ENCODE assay signal across 19 cellular contexts in genomic region chr7:23662124-23662982, GRCh38. TPM values are rescaled to one million over a fixed set of nuclear protein-coding genes. Genes with fewer than 3 reads are reported as not detected.
DNase-seq lines count a peak whose midpoint lies in the region; ATAC-seq and TF ChIP-seq lines count a peak whose summit lies in the region.
"Had no signal": no experiment of that assay in that cellular context is flagged by ENCODE, and none has a peak within 500 bp of the region (broad histone marks: within the 10 kb centered on the region; RNA-seq: fewer than 3 reads in every experiment).

No MANE protein-coding gene starts in this region.

- no peak overlapping the region; a peak in 1 of 5 replicates for H3K4me3 Mint-ChIP-seq in H9

- H3K79me2 ChIP-seq in H9 (ENCODE audit: insufficient read depth, low read length) = no peaks in the 10 kb centered on the region

- no peak overlapping the region for H2AK5ac ChIP-seq in H9 (ENCODE audit: insufficient read length, low read length)

- no peak overlapping the region for H3K4me2 ChIP-seq in H9 (ENCODE audit: insufficient read depth, insufficient read length, low read length)

- TF ChIP-seq CTCF in H9 (conservative IDR thresholded peaks at IDR 0.05) = peak; percentile 23; the same call in 1 of the 3 replicates

- no peak overlapping the region for H3K9ac ChIP-seq in H9 (ENCODE audit: extremely low read depth, insufficient read length, low read length)

- no peak overlapping the region for H3K23ac ChIP-seq in H9 (ENCODE audit: insufficient read length, low read depth, low read length)

- no peak overlapping the region for H4K91ac ChIP-seq in H9 (ENCODE audit: insufficient read length, low read depth, low read length)

- H2BK120ac ChIP-seq in H9 (ENCODE audit: low read depth, low read length, poor library complexity, severe bottlenecking) = no peak overlapping the region

- H4K5ac ChIP-seq in H9 (ENCODE audit: insufficient read length, low read depth, low read length) = no peak overlapping the region

- H3K18ac ChIP-seq in H9 (ENCODE audit: insufficient read length, low read depth, low read length) = peak overlapping the region; percentile 1

- H2BK20ac ChIP-seq in H9 (ENCODE audit: low read depth, low read length, poor library complexity, severe bottlenecking) = no peak overlapping the region

- WGBS in H9 (ENCODE audit: extremely low coverage, insufficient read length, low lambda C conversion rate) = no CpG with 5 or more reads among the region's 8 CpGs

- H3K27ac ChIP-seq in H9 (ENCODE audit: insufficient read length, low read depth, low read length) (peak overlapping the region; percentile 79), substantia nigra (ENCODE audit: low read depth, low read length, poor library complexity, severe bottlenecking) (no peak overlapping the region)
- H3K27ac ChIP-seq: coronary artery, foreskin keratinocyte, stomach had no signal

- H3K4me1 Mint-ChIP-seq in H9 = peaks cover 31 to 32% of the 10 kb centered on the region in 2 experiments

- H3K4me1 ChIP-seq in H9 (ENCODE audit: insufficient read depth, low read length) = peaks cover 7% of the 10 kb centered on the region; the same call in 1 of the 2 replicates
- H3K4me1 ChIP-seq: foreskin keratinocyte, stomach had no signal

- H3K79me1 ChIP-seq in H9 (ENCODE audit: insufficient read depth, low read depth, low read length, poor library complexity, severe bottlenecking) = no peaks in the 10 kb centered on the region

- H3T11ph ChIP-seq in H9 (ENCODE audit: low read length) = no peak overlapping the region

- no peak overlapping the region for H4K8ac ChIP-seq in H9 (replicated peaks; ENCODE audit: insufficient read length, low read depth, low read length)

- peak overlapping the region; percentile 68 to 89 (median 88); a peak in 6 of 7 replicates for H3K27ac Mint-ChIP-seq in H9

- no peaks in the 10 kb centered on the region for H3K9me3 ChIP-seq in H9 (ENCODE audit: control insufficient read depth, low read depth, low read length)

- H3K23me2 ChIP-seq in H9 (ENCODE audit: insufficient read length, low read depth, low read length, poor library complexity, severe bottlenecking) = no peaks in the 10 kb centered on the region

- H3K9me3 Mint-ChIP-seq in H9 = peaks cover 12 to 18% of the 10 kb centered on the region in 2 experiments

- no peak overlapping the region for H3K56ac ChIP-seq in H9 (ENCODE audit: insufficient read length, low read depth, low read length)

- no peak for ATAC-seq in HG03571 (IDR thresholded peaks at IDR 0.05; ENCODE audit: unreplicated experiment)
- ATAC-seq in HG03460 (IDR thresholded peaks at IDR 0.05; ENCODE audit: unreplicated experiment) = no peak
- ATAC-seq: foreskin keratinocyte had no signal

- H3K4ac ChIP-seq in H9 (ENCODE audit: low read depth, low read length) = no peak overlapping the region; the same call in 1 of the 2 replicates

- H2BK5ac ChIP-seq in H9 (ENCODE audit: insufficient read length, low read length) = no peak overlapping the region

- H3K27me3 ChIP-seq in H9 (ENCODE audit: insufficient read depth, low read length) = no peaks in the 10 kb centered on the region
- H3K27me3 ChIP-seq: foreskin keratinocyte, stomach had no signal

- H2AFZ ChIP-seq in H9 (ENCODE audit: low read length) = peak overlapping the region; percentile 23

- H3K14ac ChIP-seq in H9 (ENCODE audit: insufficient read depth, low read length) = peak overlapping the region; percentile 4; the same call in 1 of the 2 replicates

- H4K20me1 ChIP-seq in H9 (ENCODE audit: control insufficient read depth, insufficient read depth, insufficient read length) = no peaks in the 10 kb centered on the region

- no peak overlapping the region for H2BK12ac ChIP-seq in H9 (ENCODE audit: insufficient read length, low read depth, low read length)

- H3K36me3 Mint-ChIP-seq in H9 (ENCODE audit: insufficient read depth in 1 of 3, low read depth in 3 of 3) = peaks cover 7 to 13% (median 11%) of the 10 kb centered on the region in 3 experiments; a peak in 6 of 7 replicates

- H2BK15ac ChIP-seq in H9 (ENCODE audit: low read depth, low read length) = no peak overlapping the region

- peak; percentile 13 for DNase-seq in AG08396 (ENCODE audit: low spot score)
- DNase-seq in H9 = peak; percentile 52
- peak; percentile 88 for DNase-seq in astrocyte of the hippocampus (ENCODE audit: low read depth, low spot score)
- DNase-seq in iris pigment epithelial cell (ENCODE audit: low read depth) = peak; percentile 10
- DNase-seq in substantia nigra (lab: John Stamatoyannopoulos, UW) = no peak
- DNase-seq in NCI-H82 (lab: John Stamatoyannopoulos, UW) = no peak
- DNase-seq: activated CD4-positive, alpha-beta T cell treated with anti-CD3 and anti-CD28 coated beads for 4 hours; activated naive CD4-positive, alpha-beta T cell treated with Interleukin-2 at 50 U/mL for 16 hours; AML-193; aorta; foreskin keratinocyte; NCI-H1417; NK-92 treated with Interleukin-12 subunit alpha and Interleukin-12 subunit beta, amount 100 ng/mL, for 24 hours; stomach had no signal

- H3K27me3 Mint-ChIP-seq in H9 (ENCODE audit: low read depth) = no peaks in the 10 kb centered on the region

RNA-seq across cellular contexts. Expression of gene FAM221A, which starts 17.6 kb away (rescaled TPM):
- total RNA-seq in H9 (2021) = 13.4 and 15.0 TPM in 2 replicates

RNA-seq across cellular contexts. Expression of gene STK31, which starts 47.7 kb away (rescaled TPM):
- total RNA-seq in H9 (2021) = 0.24 and 0.33 TPM in 2 replicates
- total RNA-seq: foreskin keratinocyte, LHCN-M2, RPMI7951 had no signal

Comparison
In these comparisons a context has a peak if more than half of its experiments do, and no peak if none do; other contexts are left out.
1. DNase-seq: peak in AG08396 (single experiment), H9 (single experiment), astrocyte of the hippocampus (single experiment) and iris pigment epithelial cell (single experiment); none in substantia nigra (0 of 49) and NCI-H82 (single experiment).